ENCODE assay signal across 9 cellular contexts in genomic region chr17:79658811-79659207, GRCh38. TPM values are rescaled to one million over a fixed set of nuclear protein-coding genes. Genes with fewer than 3 reads are reported as not detected.
DNase-seq lines count a peak whose midpoint lies in the region; ATAC-seq, FAIRE-seq and TF ChIP-seq lines count a peak whose summit lies in the region.
"Had no signal": no experiment of that assay in that cellular context is flagged by ENCODE, and none has a peak within 500 bp of the region (broad histone marks: within the 10 kb centered on the region; RNA-seq: fewer than 3 reads in every experiment).

No MANE protein-coding gene starts in this region.

- no peak overlapping the region for H3K4me3 Mint-ChIP-seq in activated T-cell treated with anti-CD3 and anti-CD28 coated beads, Interleukin-2, amount 50 U/mL, for 4 hours

- H3K4me1 Mint-ChIP-seq in activated T-cell treated with anti-CD3 and anti-CD28 coated beads, Interleukin-2, amount 50 U/mL, for 4 hours (ENCODE audit: low read depth), result peaks cover 3% of the 10 kb centered on the region

- no peak overlapping the region for H3K9ac ChIP-seq in rectal smooth muscle tissue (ENCODE audit: low read length)

- peaks cover 0 to 12% (median 4%) of the 10 kb centered on the region in 4 donors for H3K9me3 ChIP-seq in esophagus muscularis mucosa

- ATAC-seq in activated T-cell treated with anti-CD3 and anti-CD28 coated beads, Interleukin-2, amount 50 U/mL, for 4 hours, result no peak

- no peaks in the 10 kb centered on the region for H3K36me3 Mint-ChIP-seq in activated T-cell treated with anti-CD3 and anti-CD28 coated beads, Interleukin-2, amount 50 U/mL, for 4 hours (ENCODE audit: insufficient read depth)

- peak overlapping the region in 3 of 4 donors; percentile 33 to 71 (median 67) for H3K27ac ChIP-seq in esophagus muscularis mucosa (replicated peaks in 1 of 4)
- H3K27ac ChIP-seq in rectal smooth muscle tissue (ENCODE audit: low read depth, low read length), result peak overlapping the region; percentile 98
- H3K27ac ChIP-seq in coronary artery, result no peak overlapping the region

- TF ChIP-seq POLR2A in esophagus muscularis mucosa (IDR thresholded peaks at IDR 0.05; ENCODE audit: low read depth), result no peak

- no peak for FAIRE-seq in frontal cortex (lab: Jason Lieb, UNC)

- H3K27me3 ChIP-seq in esophagus muscularis mucosa (peaks cover 0 to 24% (median 0%) of the 10 kb centered on the region in 4 donors), rectal smooth muscle tissue (ENCODE audit: control insufficient read depth, insufficient read depth, low read length) (no peaks in the 10 kb centered on the region)

- no peaks in the 10 kb centered on the region for H3K9me3 Mint-ChIP-seq in activated T-cell treated with anti-CD3 and anti-CD28 coated beads, Interleukin-2, amount 50 U/mL, for 4 hours

- peaks cover 0 to 12% (median 8%) of the 10 kb centered on the region in 4 donors for H3K4me1 ChIP-seq in esophagus muscularis mucosa
- peaks cover 27% of the 10 kb centered on the region for H3K4me1 ChIP-seq in rectal smooth muscle tissue (ENCODE audit: control insufficient read depth, insufficient read depth, low read length)

- TF ChIP-seq EP300 in esophagus muscularis mucosa (IDR thresholded peaks at IDR 0.05), result no peak

- TF ChIP-seq CTCF in GM12874 (IDR thresholded peaks at IDR 0.05; ENCODE audit: insufficient read depth, low read depth, low read length) (peak; percentile 41; the same call in 1 of the 2 replicates), esophagus muscularis mucosa (IDR thresholded peaks at IDR 0.05) (peak; percentile 27 to 45 (median 27)), coronary artery (IDR thresholded peaks at IDR 0.05) (no peak)

- intact Hi-C loops in esophagus muscularis mucosa (cut with DNase I), result no loop called here

- H3K36me3 ChIP-seq in esophagus muscularis mucosa (no peaks in the 10 kb centered on the region), rectal smooth muscle tissue (ENCODE audit: control insufficient read depth, insufficient read depth, low read length) (no peaks in the 10 kb centered on the region)

- H3K4me3 ChIP-seq in esophagus muscularis mucosa, result no peak overlapping the region
- H3K4me3 ChIP-seq in rectal smooth muscle tissue (ENCODE audit: low read length), result peak overlapping the region; percentile 33
- no peak overlapping the region for H3K4me3 ChIP-seq in coronary artery

- 23% methylated on average over 11 of the region's 11 CpGs for WGBS in esophagus muscularis mucosa

- DNase-seq in NCI-H526 (lab: John Stamatoyannopoulos, UW) (peak; percentile 30 to 76), esophagus muscularis mucosa (ENCODE audit: extremely low spot score) (peak; percentile 78), frontal cortex (ENCODE audit: low spot score in 2 of 2) (no peak), UCSD-AML1 (lab: John Stamatoyannopoulos, UW; ENCODE audit: unreplicated experiment) (no peak), coronary artery (ENCODE audit: low spot score) (no peak)
- DNase-seq in activated T-cell treated with anti-CD3 and anti-CD28 coated beads, Interleukin-2, amount 50 U/mL, for 4 hours, result no peak

- peaks cover 74% of the 10 kb centered on the region for H3K27me3 Mint-ChIP-seq in activated T-cell treated with anti-CD3 and anti-CD28 coated beads, Interleukin-2, amount 50 U/mL, for 4 hours (ENCODE audit: low read depth)

RNA-seq across cellular contexts. Expression of gene RBFOX3, which starts 48.0 kb away (rescaled TPM):
- total RNA-seq in esophagus muscularis mucosa (10 to 100 TPM in 3 of 4 donors, 1 to 10 TPM in 1; 3.4 to 43.8 (median 17.2) TPM), frontal cortex (5.7 TPM)
- not detected for total RNA-seq in activated T-cell treated with anti-CD3 and anti-CD28 coated beads, Interleukin-2, amount 50 U/mL, for 4 hours
- total RNA-seq: M059J had no signal

Comparison
In these comparisons a context has a peak if more than half of its experiments do, and no peak if none do; other contexts are left out.
1. DNase-seq: peak in NCI-H526 (2 of 2) and esophagus muscularis mucosa (single experiment); none in activated T-cell treated with anti-CD3 and anti-CD28 coated beads, Interleukin-2, amount 50 U/mL, for 4 hours (single experiment), frontal cortex (0 of 2), UCSD-AML1 (single experiment) and coronary artery (single experiment).
2. H3K27ac ChIP-seq: peak in esophagus muscularis mucosa (3 of 4) and rectal smooth muscle tissue (single experiment); none in coronary artery (0 of 2).